ENCODE assay signal across 29 cellular contexts in the genomic region with DNA sequence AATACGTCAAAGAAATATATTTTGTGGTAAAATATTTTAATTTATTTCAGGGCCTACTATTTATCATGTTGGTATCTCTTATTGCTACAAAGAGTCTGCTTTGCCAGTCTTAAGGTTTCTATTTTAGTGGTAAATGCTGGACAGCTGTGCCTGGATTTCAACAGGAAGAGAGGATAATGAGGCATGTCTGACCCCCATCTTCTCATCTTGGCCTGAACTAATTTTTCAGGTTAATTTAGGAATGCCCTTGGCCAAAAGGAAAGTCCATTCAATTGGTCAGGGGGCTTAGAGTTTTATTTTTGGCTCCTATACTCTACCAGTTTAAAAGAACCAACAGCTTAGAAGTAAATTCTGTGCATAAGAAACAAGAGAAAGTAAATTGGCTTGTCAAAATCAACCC.
"Had no signal": no experiment of that assay in that cellular context is flagged by ENCODE, and none has a peak within 500 bp of the region (broad histone marks: within the 10 kb centered on the region; RNA-seq: fewer than 3 reads in every experiment).

No MANE protein-coding gene starts in this region.

- DNase-seq: activated effector memory CD4-positive, alpha-beta T cell treated with anti-CD3 and anti-CD28 coated beads, Interleukin-2, amount 50 U/mL, for 16 hours; activated effector memory CD4-positive, alpha-beta T cell treated with Interleukin-2 at 50 U/mL for 16 hours; activated gamma-delta T cell; activated gamma-delta T cell treated with Interleukin-2 at 50 U/mL for 16 hours; activated naive CD4-positive, alpha-beta T cell; activated naive CD4-positive, alpha-beta T cell treated with anti-CD3 and anti-CD28 coated beads for 36 hours; activated naive CD4-positive, alpha-beta T cell treated with anti-CD3 and anti-CD28 coated beads, Interleukin-2, amount 10 ng/mL, durations not matched to agents 7 days and 5 days; activated naive CD4-positive, alpha-beta T cell treated with anti-CD3 and anti-CD28 coated beads, Interleukin-2, amount 50 U/mL, for 16 hours; activated naive CD4-positive, alpha-beta T cell treated with Interleukin-2 at 50 U/mL for 16 hours; activated naive CD8-positive, alpha-beta T cell treated with anti-CD3 and anti-CD28 coated beads for 36 hours; activated naive CD8-positive, alpha-beta T cell treated with anti-CD3 and anti-CD28 coated beads, Interleukin-2, amount 10 ng/mL, durations not matched to agents 7 days and 5 days; activated naive CD8-positive, alpha-beta T cell treated with anti-CD3 and anti-CD28 coated beads, Interleukin-2, amount 50 U/mL, for 24 hours; activated T-cell treated with anti-CD3 and anti-CD28 coated beads, Interleukin-2, amount 50 U/mL, for 1 hour; activated T-cell treated with anti-CD3 and anti-CD28 coated beads, Interleukin-2, amount 50 U/mL, for 24 hours; activated T-cell treated with anti-CD3 and anti-CD28 coated beads, Interleukin-2, amount 50 U/mL, for 4 hours; activated T-cell treated with anti-CD3 and anti-CD28 coated beads, Interleukin-2, amount 50 U/mL, for 48 hours; activated T-cell treated with anti-CD3 and anti-CD28 coated beads, Interleukin-2, amount 50 U/mL, for 72 hours; adrenal gland; amniotic stem cell; amygdala; anterior cingulate cortex; aorta; body of pancreas; caudate nucleus; central memory CD4-positive, alpha-beta T cell; cerebellar nuclear complex had no signal

- H3K27ac ChIP-seq: adrenal gland, ascending aorta, body of pancreas, breast epithelium, cardiac muscle cell had no signal

- H3K27me3 ChIP-seq: adrenal gland, ascending aorta, body of pancreas, breast epithelium, cardiac muscle cell had no signal

- H3K36me3 ChIP-seq: adrenal gland, ascending aorta, breast epithelium, cardiac muscle cell had no signal

- H3K9me3 ChIP-seq: adrenal gland, body of pancreas, breast epithelium had no signal

- H3K4me3 ChIP-seq: adrenal gland, ascending aorta, body of pancreas, breast epithelium, cardiac muscle cell had no signal

- H3K4me1 ChIP-seq: adrenal gland, ascending aorta, body of pancreas, breast epithelium had no signal
